In the genomic region with DNA sequence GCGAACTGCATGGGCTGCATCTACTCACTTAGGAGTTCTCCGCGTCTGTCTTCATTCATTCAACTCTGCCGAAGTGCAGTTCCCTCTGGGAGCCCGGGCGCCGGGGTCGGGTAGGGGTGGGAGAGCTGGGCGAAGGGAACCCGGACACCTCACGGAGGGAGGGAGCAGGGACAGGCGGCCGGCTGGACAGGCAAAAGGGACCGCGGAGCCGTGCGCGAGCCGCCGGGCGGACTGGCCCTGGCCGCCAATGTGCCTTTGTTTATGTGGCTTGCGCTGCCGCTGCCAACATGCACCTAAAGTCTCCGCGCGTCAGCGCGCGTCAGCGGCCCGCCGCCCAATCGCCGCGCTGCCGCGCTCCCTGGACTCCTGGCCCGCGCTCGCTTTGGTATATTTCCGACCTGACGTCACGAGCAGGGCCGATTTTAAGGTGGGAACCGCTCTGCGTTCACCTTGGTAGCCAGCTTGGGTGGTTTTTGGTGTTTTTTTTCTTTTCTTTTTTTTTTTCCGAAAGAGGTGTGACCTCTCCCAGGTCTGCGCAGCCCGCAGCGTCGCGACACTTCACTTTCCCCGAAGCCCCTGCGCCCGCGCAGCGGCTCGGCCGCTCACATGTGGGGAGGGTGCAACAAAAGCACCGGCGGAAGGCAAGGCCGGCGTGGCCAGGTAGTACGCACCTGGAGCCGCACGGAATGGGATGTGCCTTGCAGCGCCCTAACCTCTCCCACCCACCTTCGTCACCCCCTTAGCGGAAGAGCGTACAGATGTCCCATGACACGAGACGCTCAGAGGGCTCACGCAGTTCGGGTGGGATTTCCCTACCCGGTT, we compare ENCODE assay signal across 8 cellular contexts. TPM values are rescaled to one million over a fixed set of nuclear protein-coding genes. Genes with fewer than 3 reads are reported as not detected.
DNase-seq lines count a peak whose midpoint lies in the region; ATAC-seq, FAIRE-seq and TF ChIP-seq lines count a peak whose summit lies in the region.

A gene (minus strand): TSS at position 270 of the 822 bp plus-strand sequence. CDS start 2,535 bp downstream, outside the sequence.

- H3K9me3 ChIP-seq in CD4-positive, alpha-beta memory T cell (ENCODE audit: control insufficient read depth in 1 of 2, low read length in 2 of 2) = no peaks in the 10 kb centered on the region
- H3K9me3 ChIP-seq in H1 (ENCODE audit: insufficient read depth in 2 of 2, low read depth in 1 of 2, low read length in 1 of 2) (no peaks in the 10 kb centered on the region; a peak in 1 of 4 replicates), mesodermal cell (ENCODE audit: control insufficient read depth, low read length) (no peaks in the 10 kb centered on the region)

- H3K4me1 Mint-ChIP-seq in CD4-positive, alpha-beta memory T cell = peaks cover 15 to 63% (median 28%) of the 10 kb centered on the region in 4 donors
- peaks cover 33% of the 10 kb centered on the region for H3K4me1 Mint-ChIP-seq in activated CD8-positive, alpha-beta memory T cell treated with anti-CD3 and anti-CD28 coated beads, Interleukin-2, amount 10 ng/mL, durations not matched to agents 7 days and 5 days

- 1% methylated on average over 60 of the region's 76 CpGs; no CpG with 5 or more reads in 1 of the 2 experiments for WGBS in H1 (ENCODE audit: extremely low coverage in 1 of 2, insufficient coverage in 1 of 2, insufficient read length in 1 of 2, insufficient replicate concordance in 2 of 2, low coverage in 1 of 2, low lambda C conversion rate in 2 of 2, missing lambda C conversion rate in 1 of 2), 2 experiments
- WGBS in mesodermal cell (ENCODE audit: insufficient coverage in 2 of 2), 2 experiments = 0 to 1% methylated on average over 50 to 69 of the region's 76 CpGs

- H2BK20ac ChIP-seq in H1 (ENCODE audit: low read length) = no peak within 1 kb of the TSS

- H3K9ac ChIP-seq in H1 (replicated peaks in 1 of 4; ENCODE audit: extremely low read depth in 1 of 4, low read depth in 3 of 4, low read length in 3 of 4) = peak within 1 kb of the TSS in 1 of 4 experiments; percentile 15; a peak in 3 of 7 replicates

- no peak within 1 kb of the TSS for H4K8ac ChIP-seq in H1 (ENCODE audit: extremely low read depth, insufficient read depth, low read length)

- ATAC-seq in GM19467 (IDR thresholded peaks at IDR 0.05; ENCODE audit: unreplicated experiment) = peak; percentile 71
- ATAC-seq in activated CD8-positive, alpha-beta memory T cell treated with anti-CD3 and anti-CD28 coated beads, Interleukin-2, amount 10 ng/mL, durations not matched to agents 7 days and 5 days = peak; percentile 70

- H2AFZ ChIP-seq in H1 (ENCODE audit: low read length) = peak within 1 kb of the TSS; percentile 95

- peaks cover 0 to 9% of the 10 kb centered on the region in 2 experiments for H4K20me1 ChIP-seq in H1 (replicated peaks in 1 of 2; ENCODE audit: control insufficient read depth in 1 of 2, insufficient read depth in 2 of 2, low read length in 2 of 2)

- CTCF ChIA-PET in CD4-positive, alpha-beta memory T cell (lab: Charles Lee; ENCODE audit: partially characterized antibody) = interaction anchor here (1.8 to 4.2 kb wide), 4 partner anchors 8 to 256 kb away, joined by 6 to 74 read pairs (median 26); no protein-coding TSS in a partner anchor
- CTCF ChIA-PET in activated CD8-positive, alpha-beta memory T cell treated with anti-CD3 and anti-CD28 coated beads, Interleukin-2, amount 10 ng/mL, durations not matched to agents 7 days and 5 days (lab: Charles Lee) = interaction anchor here (1.3 to 5.3 kb wide), 2 partner anchors 68 to 256 kb away, joined by 4 to 26 read pairs; no protein-coding TSS in a partner anchor
- CTCF ChIA-PET in H1 (lab: Charles Lee; ENCODE audit: partially characterized antibody) = interaction anchor here (3.0 kb wide), 1 partner anchor 13 kb away, joined by 17 read pairs; no protein-coding TSS in a partner anchor

- H3K9me3 Mint-ChIP-seq in CD4-positive, alpha-beta memory T cell = peaks cover 0 to 11% (median 0%) of the 10 kb centered on the region in 8 donors
- H3K9me3 Mint-ChIP-seq in activated CD8-positive, alpha-beta memory T cell treated with anti-CD3 and anti-CD28 coated beads, Interleukin-2, amount 10 ng/mL, durations not matched to agents 7 days and 5 days (ENCODE audit: low read depth) = no peaks in the 10 kb centered on the region

- H3K14ac ChIP-seq in H1 (ENCODE audit: insufficient read length) = no peak within 1 kb of the TSS

- peak within 1 kb of the TSS; percentile 99 for H3K27ac ChIP-seq in CD4-positive, alpha-beta memory T cell (ENCODE audit: low read depth, low read length)
- H3K27ac ChIP-seq in H1 (ENCODE audit: low read depth, low read length) = no peak within 1 kb of the TSS
- peak within 1 kb of the TSS; percentile 88 for H3K27ac ChIP-seq in mesodermal cell (ENCODE audit: low read depth, low read length, severe bottlenecking)

- no peak within 1 kb of the TSS for H2BK15ac ChIP-seq in H1 (ENCODE audit: low read length)

- TF ChIP-seq EP300 in H1 (IDR thresholded peaks at IDR 0.05; ENCODE audit: borderline replicate concordance in 1 of 2, low read depth in 2 of 2, low read length in 2 of 2) = no peak; a peak in 1 of 3 replicates

- no peaks in the 10 kb centered on the region for H3K79me2 ChIP-seq in H1 (ENCODE audit: control insufficient read depth in 1 of 2, insufficient read depth in 2 of 2, low read length in 2 of 2)

- H3K36me3 Mint-ChIP-seq in CD4-positive, alpha-beta memory T cell = peaks cover 8 to 51% of the 10 kb centered on the region in 2 donors
- H3K36me3 Mint-ChIP-seq in activated CD8-positive, alpha-beta memory T cell treated with anti-CD3 and anti-CD28 coated beads, Interleukin-2, amount 10 ng/mL, durations not matched to agents 7 days and 5 days = peaks cover 6% of the 10 kb centered on the region

- no peaks in the 10 kb centered on the region for H3K79me1 ChIP-seq in H1 (ENCODE audit: low read depth, low read length)

- no peak; a peak in 1 of 4 replicates for TF ChIP-seq RAD21 in H1 (IDR thresholded peaks at IDR 0.05 in 1 of 2, conservative IDR thresholded peaks at IDR 0.05 in 1 of 2; ENCODE audit: low read depth in 2 of 2, low read length in 2 of 2)

- H3K27me3 ChIP-seq in CD4-positive, alpha-beta memory T cell (ENCODE audit: insufficient read depth, low read length) = no peaks in the 10 kb centered on the region
- H3K27me3 ChIP-seq in H1 (replicated peaks in 1 of 4; ENCODE audit: control insufficient read depth in 3 of 4, extremely low read depth in 1 of 4, insufficient read depth in 3 of 4, low read length in 3 of 4) = peaks cover 40 to 62% (median 54%) of the 10 kb centered on the region in 4 experiments

- peak in 1 of 2 experiments; percentile 60; a peak in 2 of 3 replicates for TF ChIP-seq POLR2A in H1 (IDR thresholded peaks at IDR 0.05; ENCODE audit: control extremely low read depth in 1 of 2, low read depth in 2 of 2, low read length in 2 of 2)

- H3K4me1 ChIP-seq in CD4-positive, alpha-beta memory T cell (ENCODE audit: insufficient read depth, low read length) = peaks cover 31% of the 10 kb centered on the region
- peaks cover 0 to 24% (median 13%) of the 10 kb centered on the region in 4 experiments; a peak in 6 of 7 replicates for H3K4me1 ChIP-seq in H1 (replicated peaks in 1 of 4; ENCODE audit: control insufficient read depth in 3 of 4, insufficient read depth in 4 of 4, low read length in 3 of 4)
- H3K4me1 ChIP-seq in mesodermal cell (ENCODE audit: control insufficient read depth, insufficient read depth, low read length, poor library complexity, severe bottlenecking) = no peaks in the 10 kb centered on the region

- H3K4me2 ChIP-seq in H1 (ENCODE audit: insufficient read depth in 1 of 2, low read depth in 2 of 2, low read length in 2 of 2) = peak within 1 kb of the TSS; percentile 94 to 98

- no peak within 1 kb of the TSS for H4K5ac ChIP-seq in H1 (ENCODE audit: insufficient read length, low read depth, low read length)

- H3K4me3 ChIP-seq in CD4-positive, alpha-beta memory T cell (ENCODE audit: low read length in 2 of 2) = peak within 1 kb of the TSS; percentile 62 to 91
- H3K4me3 ChIP-seq in H1 (ENCODE audit: extremely low read depth in 1 of 4, insufficient read depth in 2 of 4, low read depth in 3 of 4, low read length in 4 of 4) (peak within 1 kb of the TSS; percentile 56 to 80 (median 68)), mesodermal cell (ENCODE audit: extremely low read depth, insufficient read depth, low read length, poor library complexity, severe bottlenecking) (peak within 1 kb of the TSS; percentile 68)

- H2AK5ac ChIP-seq in H1 (ENCODE audit: low read depth, low read length) = no peak within 1 kb of the TSS

- peaks cover 11 to 25% of the 10 kb centered on the region in 2 donors for H3K27me3 Mint-ChIP-seq in CD4-positive, alpha-beta memory T cell
- peaks cover 29% of the 10 kb centered on the region for H3K27me3 Mint-ChIP-seq in activated CD8-positive, alpha-beta memory T cell treated with anti-CD3 and anti-CD28 coated beads, Interleukin-2, amount 10 ng/mL, durations not matched to agents 7 days and 5 days

- TF ChIP-seq CTCF in H1 (IDR thresholded peaks at IDR 0.05; ENCODE audit: control extremely low read depth in 1 of 3, insufficient read depth in 1 of 3, low read depth in 1 of 3, low read length in 3 of 3) = no peak

- peak within 1 kb of the TSS; percentile 93 to 97 (median 97) for H3K4me3 Mint-ChIP-seq in CD4-positive, alpha-beta memory T cell
- peak within 1 kb of the TSS; percentile 89 for H3K4me3 Mint-ChIP-seq in activated CD8-positive, alpha-beta memory T cell treated with anti-CD3 and anti-CD28 coated beads, Interleukin-2, amount 10 ng/mL, durations not matched to agents 7 days and 5 days

- peak; percentile 93 to 97 (median 94) for DNase-seq in CD4-positive, alpha-beta memory T cell
- DNase-seq in HK-2 (ENCODE audit: unreplicated experiment) (peak; percentile 79), NOMO-1 treated with DMSO at 0.1 percent for 48 hours (lab: John Stamatoyannopoulos, UW; ENCODE audit: unreplicated experiment) (peak; percentile 84), H1 (ENCODE audit: low read depth in 1 of 2, low spot score in 2 of 2) (peak in 1 of 2 experiments; percentile 86)
- DNase-seq in activated CD8-positive, alpha-beta memory T cell treated with anti-CD3 and anti-CD28 coated beads, Interleukin-2, amount 10 ng/mL, durations not matched to agents 7 days and 5 days = peak; percentile 91
- DNase-seq in stimulated activated CD8-positive, alpha-beta memory T cell treated with anti-CD3 and anti-CD28 coated beads, Interleukin-15, amount 100 ng/mL, for 4 hours (ENCODE audit: low read depth in 2 of 2) = peak; percentile 83 to 85

- peak within 1 kb of the TSS; percentile 8 for H4K91ac ChIP-seq in H1 (replicated peaks; ENCODE audit: insufficient read length, low read length)

- FAIRE-seq in H1 (lab: Jason Lieb, UNC) = no peak

- H2BK5ac ChIP-seq in H1 (ENCODE audit: low read depth, low read length) = no peak within 1 kb of the TSS

- H3K23me2 ChIP-seq in H1 (ENCODE audit: low read depth, low read length) = peaks cover 33% of the 10 kb centered on the region

- POLR2A ChIA-PET in CD4-positive, alpha-beta memory T cell (lab: Charles Lee; ENCODE audit: partially characterized antibody) = interaction anchor here (1.1 to 8.9 kb wide), 6 partner anchors 12 to 1544 kb away, joined by 3 to 136 read pairs (median 24); a partner anchor contains a TSS
- POLR2A ChIA-PET in H1 (lab: Charles Lee; ENCODE audit: partially characterized antibody) = interaction anchor here (0.6 to 2.4 kb wide), 6 partner anchors 8 to 344 kb away, joined by 3 to 9 read pairs (median 5); no protein-coding TSS in a partner anchor

- H3K4ac ChIP-seq in H1 (replicated peaks; ENCODE audit: insufficient read length, low read depth, low read length) = no peak within 1 kb of the TSS

- H3K18ac ChIP-seq in H1 (ENCODE audit: extremely low read depth, low read length) = no peak within 1 kb of the TSS

- H2BK12ac ChIP-seq in H1 (ENCODE audit: low read depth, low read length) = peak within 1 kb of the TSS; percentile 19; the same call in 1 of the 2 replicates

- no peak within 1 kb of the TSS for H3K23ac ChIP-seq in H1 (ENCODE audit: insufficient read length)

- H3K36me3 ChIP-seq in CD4-positive, alpha-beta memory T cell (ENCODE audit: insufficient read depth, low read length) = no peaks in the 10 kb centered on the region
- H3K36me3 ChIP-seq in H1 (ENCODE audit: control insufficient read depth in 2 of 4, insufficient read depth in 4 of 4, low read length in 3 of 4) (no peaks in the 10 kb centered on the region), mesodermal cell (ENCODE audit: control insufficient read depth, insufficient read depth, low read length) (no peaks in the 10 kb centered on the region)

- intact Hi-C loops in CD4-positive, alpha-beta memory T cell (cut with micrococcal nuclease) = loop anchor here (1.0 to 10.0 kb wide), 5 partner anchors 10 to 1565 kb away; a partner anchor contains a TSS

- H3K56ac ChIP-seq in H1 (replicated peaks; ENCODE audit: insufficient read length, low read depth, low read length) = no peak within 1 kb of the TSS

- no peak within 1 kb of the TSS for H2BK120ac ChIP-seq in H1 (replicated peaks; ENCODE audit: low read depth, low read length)

- H3K27ac Mint-ChIP-seq in CD4-positive, alpha-beta memory T cell = peak within 1 kb of the TSS; percentile 99 to 100 (median 100)
- H3K27ac Mint-ChIP-seq in activated CD8-positive, alpha-beta memory T cell treated with anti-CD3 and anti-CD28 coated beads, Interleukin-2, amount 10 ng/mL, durations not matched to agents 7 days and 5 days = peak within 1 kb of the TSS; percentile 91

RNA-seq across cellular contexts. Expression of the gene that starts here (rescaled TPM):
- total RNA-seq in CD4-positive, alpha-beta memory T cell = 1 to 10 TPM; 2.1 TPM
- polyA plus RNA-seq in CD4-positive, alpha-beta memory T cell = 10 to 100 TPM in 1 of 2 donors, 1 to 10 TPM in 1; 9.4 to 18.3 TPM
- 10 to 100 TPM in 1 of 2 experiments, 1 to 10 TPM in 1; 3.2 to 14.8 TPM for total RNA-seq in activated CD8-positive, alpha-beta memory T cell treated with anti-CD3 and anti-CD28 coated beads, Interleukin-2, amount 10 ng/mL, durations not matched to agents 7 days and 5 days
- 1.4 and 1.7 TPM in 2 replicates for total RNA-seq in H1 (2021; fragmentation: NEBNext Ultra II Directional; extraction: Animal tissue kit (Norgen Biotek cat#: 25700))
- 0.15 and 0.16 TPM in 2 replicates for polyA plus RNA-seq in H1 (2011; rRNA removed)
- polyA plus RNA-seq in H1 (2011; cell fraction: cytosol; rRNA removed) = 0.08 TPM
- polyA plus RNA-seq in H1 (2011; cell fraction: nucleus; rRNA removed) = 0.40 TPM
- polyA plus RNA-seq in H1 (2012, experiment 1 of 2) = 0.23 to 0.47 TPM (median 0.24 TPM) in 4 replicates
- polyA plus RNA-seq in H1 (2012, experiment 2 of 2) = 0.09 TPM
- polyA plus RNA-seq in H1 (2013, experiment 1 of 2) = 1.7 TPM
- polyA plus RNA-seq in H1 (2013, experiment 2 of 2) = 1.5 TPM
- polyA minus RNA-seq in H1 (2011; rRNA and poly(A)+ RNA removed) = 0.22 TPM in 1 of 2 replicates, not detected in the other
- polyA minus RNA-seq in H1 (2011; cell fraction: cytosol; rRNA and poly(A)+ RNA removed) = not detected
- polyA minus RNA-seq in H1 (2011; cell fraction: nucleus; rRNA and poly(A)+ RNA removed) = 1.3 TPM
- polyA plus RNA-seq in mesodermal cell (2013, experiment 1 of 2) = 1.00 TPM
- 1.1 TPM for polyA plus RNA-seq in mesodermal cell (2013, experiment 2 of 2)
